ENCODE assay signal across 25 cellular contexts in genomic region chr12:24381790-24382189, GRCh38.
"Had no signal": no experiment of that assay in that cellular context is flagged by ENCODE, and none has a peak within 500 bp of the region (broad histone marks: within the 10 kb centered on the region; RNA-seq: fewer than 3 reads in every experiment).

No MANE protein-coding gene starts in this region.

- ATAC-seq: esophagus mucosa; foreskin keratinocyte; gastroesophageal sphincter; heart left ventricle; left lung; naive thymus-derived CD8-positive, alpha-beta T cell; pancreas; right lobe of liver; stimulated activated naive CD8-positive, alpha-beta T cell treated with anti-CD3 and anti-CD28 coated beads, Interleukin-15, Interleukin-2, amounts not matched to agents 100 U/mL and 50 U/mL, for 24 hours had no signal

- H3K9me3 ChIP-seq: gastroesophageal sphincter, heart left ventricle, pancreas, right lobe of liver, thoracic aorta, tibial nerve, upper lobe of left lung had no signal

- H3K27ac Mint-ChIP-seq: endodermal cell; naive thymus-derived CD8-positive, alpha-beta T cell had no signal

- DNase-seq: dorsolateral prefrontal cortex; effector CD8-positive, alpha-beta T cell; endodermal cell; foreskin keratinocyte; heart left ventricle; kidney; left lung; naive thymus-derived CD8-positive, alpha-beta T cell; occipital lobe; pancreas; retina; right lobe of liver; small intestine; stimulated activated CD4-positive, alpha-beta T cell treated with anti-CD3 and anti-CD28 coated beads, Interleukin-12 subunit alpha, Interleukin-12 subunit beta, amount 100 ng/mL, for 4 hours; stimulated activated CD4-positive, alpha-beta T cell treated with anti-CD3 and anti-CD28 coated beads, Interleukin-1b, Interleukin-23, amount 100 ng/mL, for 48 hours; stimulated activated CD4-positive, alpha-beta T cell treated with anti-CD3 and anti-CD28 coated beads, Interleukin-4, amount 100 ng/mL, for 1 hour; stimulated activated CD8-positive, alpha-beta memory T cell treated with anti-CD3 and anti-CD28 coated beads, Interleukin-4, amount 100 ng/mL, for 48 hours; stimulated activated naive CD8-positive, alpha-beta T cell treated with anti-CD3 and anti-CD28 coated beads, Interleukin-15, Interleukin-2, amounts not matched to agents 100 U/mL and 50 U/mL, for 24 hours; upper lobe of left lung had no signal

- H3K4me3 Mint-ChIP-seq: endodermal cell; naive thymus-derived CD8-positive, alpha-beta T cell had no signal

- H3K36me3 ChIP-seq: gastroesophageal sphincter, heart left ventricle, left lung, pancreas, right lobe of liver, thoracic aorta, tibial nerve, upper lobe of left lung had no signal

- H3K4me1 ChIP-seq: foreskin keratinocyte, heart left ventricle, left lung, pancreas, upper lobe of left lung had no signal

- H3K36me3 Mint-ChIP-seq: naive thymus-derived CD8-positive, alpha-beta T cell had no signal

- H3K27ac ChIP-seq: dorsolateral prefrontal cortex, epithelial cell of prostate, foreskin keratinocyte, gastroesophageal sphincter, heart left ventricle, hepatocyte, left lung, pancreas, right lobe of liver, thoracic aorta, tibial nerve, upper lobe of left lung had no signal

- H3K27me3 ChIP-seq: dorsolateral prefrontal cortex, foreskin keratinocyte, gastroesophageal sphincter, heart left ventricle, hepatocyte, left lung, pancreas, right lobe of liver, tibial nerve, upper lobe of left lung had no signal

- H3K27me3 Mint-ChIP-seq: naive thymus-derived CD8-positive, alpha-beta T cell had no signal

- H3K4me3 ChIP-seq: dorsolateral prefrontal cortex, gastroesophageal sphincter, heart left ventricle, hepatocyte, left lung, pancreas, right lobe of liver, thoracic aorta, tibial nerve, upper lobe of left lung had no signal
